Comparison of ENCODE assay signal across 8 cellular contexts in the genomic region with DNA sequence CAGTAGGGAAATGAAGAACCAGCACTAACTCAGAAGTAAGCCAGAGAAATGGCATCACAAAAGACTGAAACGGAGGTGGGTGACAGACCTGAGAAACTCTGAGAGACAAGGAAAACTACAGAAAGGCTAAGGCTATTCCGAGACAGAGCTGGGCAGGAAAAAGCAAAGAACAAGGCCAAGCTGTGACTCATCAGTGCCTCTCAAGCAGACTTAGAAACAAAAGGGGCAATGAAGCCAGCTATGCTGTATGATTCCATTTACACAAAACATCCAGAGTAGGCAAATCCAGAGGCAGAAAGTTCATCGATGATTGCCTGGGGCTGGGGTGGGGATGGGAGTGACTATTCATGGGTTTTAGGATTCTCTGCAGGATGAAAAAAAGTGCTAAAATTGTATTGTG. TPM values are rescaled to one million over a fixed set of nuclear protein-coding genes. Genes with fewer than 3 reads are reported as not detected.
DNase-seq lines count a peak whose midpoint lies in the region; ATAC-seq and TF ChIP-seq lines count a peak whose summit lies in the region.
"Had no signal": no experiment of that assay in that cellular context is flagged by ENCODE, and none has a peak within 500 bp of the region (broad histone marks: within the 10 kb centered on the region; RNA-seq: fewer than 3 reads in every experiment).

No MANE protein-coding gene starts in this region.

- H3K4me1 ChIP-seq in right lobe of liver = peaks cover 0 to 31% (median 4%) of the 10 kb centered on the region in 4 donors
- H3K4me1 ChIP-seq in thoracic aorta (ENCODE audit: control insufficient read depth in 1 of 2, low read depth in 2 of 2) = peaks cover 6 to 29% of the 10 kb centered on the region in 2 donors

- 70% methylated on average over 3 of the region's 3 CpGs for WGBS in right lobe of liver (ENCODE audit: insufficient coverage, low coverage, low lambda C conversion rate, missing lambda C conversion rate)

- ATAC-seq in right lobe of liver (peak in 2 of 4 donors; percentile 31 to 59), thoracic aorta (ENCODE audit: insufficient number of reproducible peaks, low FRiP score, low read depth) (peak; percentile 67)
- ATAC-seq in activated T-cell treated with anti-CD3 and anti-CD28 coated beads, Interleukin-2, amount 50 U/mL, for 4 hours = no peak

- no peaks in the 10 kb centered on the region for H3K27me3 ChIP-seq in MG63
- H3K27me3 ChIP-seq in right lobe of liver = no peaks in the 10 kb centered on the region
- H3K27me3 ChIP-seq in thoracic aorta (replicated peaks; ENCODE audit: insufficient read depth) = no peaks in the 10 kb centered on the region

- H3K4me1 Mint-ChIP-seq in activated T-cell treated with anti-CD3 and anti-CD28 coated beads, Interleukin-2, amount 50 U/mL, for 4 hours (ENCODE audit: low read depth) = peaks cover 22% of the 10 kb centered on the region

- peak overlapping the region; percentile 55 to 72 for H3K27ac ChIP-seq in coronary artery
- peak overlapping the region; percentile 29 to 76 (median 70) for H3K27ac ChIP-seq in right lobe of liver
- peak overlapping the region; percentile 76 to 78 for H3K27ac ChIP-seq in thoracic aorta

- H3K9me3 Mint-ChIP-seq in activated T-cell treated with anti-CD3 and anti-CD28 coated beads, Interleukin-2, amount 50 U/mL, for 4 hours = no peaks in the 10 kb centered on the region
- H3K9me3 Mint-ChIP-seq: endodermal cell had no signal

- DNase-seq in MG63 (peak; percentile 79), coronary artery (ENCODE audit: low spot score) (no peak), right lobe of liver (no peak), thoracic aorta (ENCODE audit: low spot score) (peak; percentile 27), NCI-H82 (lab: John Stamatoyannopoulos, UW) (no peak), NCI-H2227 treated with DMSO at 0.1 percent for 48 hours (lab: John Stamatoyannopoulos, UW) (no peak)
- no peak for DNase-seq in activated T-cell treated with anti-CD3 and anti-CD28 coated beads, Interleukin-2, amount 50 U/mL, for 4 hours
- DNase-seq: endodermal cell had no signal

- H3K9me3 ChIP-seq in MG63 = peaks cover 5% of the 10 kb centered on the region
- no peaks in the 10 kb centered on the region for H3K9me3 ChIP-seq in right lobe of liver
- H3K9me3 ChIP-seq in thoracic aorta = no peaks in the 10 kb centered on the region

- H3K36me3 ChIP-seq in MG63 (peaks cover 5% of the 10 kb centered on the region), right lobe of liver (peaks cover 0 to 2% (median 0%) of the 10 kb centered on the region in 4 donors), thoracic aorta (no peaks in the 10 kb centered on the region)

- no peaks in the 10 kb centered on the region for H3K27me3 Mint-ChIP-seq in activated T-cell treated with anti-CD3 and anti-CD28 coated beads, Interleukin-2, amount 50 U/mL, for 4 hours (ENCODE audit: low read depth)

- intact Hi-C loops in right lobe of liver (cut with DNase I) = no loop called here

- H3K4me3 ChIP-seq in MG63 = no peak overlapping the region
- no peak overlapping the region for H3K4me3 ChIP-seq in coronary artery
- H3K4me3 ChIP-seq in right lobe of liver = no peak overlapping the region
- no peak overlapping the region for H3K4me3 ChIP-seq in thoracic aorta

- peaks cover 10% of the 10 kb centered on the region for H3K36me3 Mint-ChIP-seq in activated T-cell treated with anti-CD3 and anti-CD28 coated beads, Interleukin-2, amount 50 U/mL, for 4 hours (ENCODE audit: insufficient read depth)

- no peak for TF ChIP-seq CTCF in coronary artery (IDR thresholded peaks at IDR 0.05)
- no peak for TF ChIP-seq CTCF in right lobe of liver (IDR thresholded peaks at IDR 0.05)
- TF ChIP-seq CTCF in thoracic aorta (IDR thresholded peaks at IDR 0.05) = no peak

- H3K4me3 Mint-ChIP-seq in activated T-cell treated with anti-CD3 and anti-CD28 coated beads, Interleukin-2, amount 50 U/mL, for 4 hours = no peak overlapping the region
- H3K4me3 Mint-ChIP-seq: endodermal cell had no signal

- TF ChIP-seq POLR2A in right lobe of liver (IDR thresholded peaks at IDR 0.05) = no peak

RNA-seq across cellular contexts. Expression of gene SLC23A2, which starts 50.0 kb away (rescaled TPM):
- 5.1 and 5.9 TPM in 2 replicates for total RNA-seq in MG63 (2014; rRNA removed; shearing (Covaris generic); ENCODE audit: low replicate concordance)
- total RNA-seq in right lobe of liver = 10 to 100 TPM; 23.4 to 41.1 (median 30.5) TPM
- total RNA-seq in thoracic aorta = 10 to 100 TPM; 32.1 to 51.9 TPM
- 10 to 100 TPM; 19.6 to 25.9 (median 20.4) TPM for total RNA-seq in activated T-cell treated with anti-CD3 and anti-CD28 coated beads, Interleukin-2, amount 50 U/mL, for 4 hours

Comparison
In these comparisons a context has a peak if more than half of its experiments do, and no peak if none do; other contexts are left out.
1. DNase-seq: peak in MG63 (single experiment) and thoracic aorta (single experiment); none in coronary artery (single experiment), right lobe of liver (0 of 3), NCI-H82 (single experiment), activated T-cell treated with anti-CD3 and anti-CD28 coated beads, Interleukin-2, amount 50 U/mL, for 4 hours (single experiment) and NCI-H2227 treated with DMSO at 0.1 percent for 48 hours (single experiment).
2. Peak in every context shown above with its lines, with median percentiles within 50 percentile points of each other: H3K27ac ChIP-seq.